In genomic region chr6:125807293-125807692, GRCh38 we compare ENCODE assay signal across 15 cellular contexts. TPM values are rescaled to one million over a fixed set of nuclear protein-coding genes. Genes with fewer than 3 reads are reported as not detected.
A peak's percentile ranks its signal among the peaks of the same experiment; 100 is the strongest.
DNase-seq lines count a peak whose midpoint lies in the region; ATAC-seq and TF ChIP-seq lines count a peak whose summit lies in the region.
"Had no signal": no experiment of that assay in that cellular context is flagged by ENCODE, and none has a peak within 500 bp of the region (broad histone marks: within the 10 kb centered on the region; RNA-seq: fewer than 3 reads in every experiment).

No MANE protein-coding gene starts in this region.

- H3K27ac ChIP-seq in esophagus squamous epithelium: no peak overlapping the region
- H3K27ac ChIP-seq: cardiac muscle cell, SK-N-MC, skin epidermis had no signal

- no peak for DNase-seq in activated naive CD8-positive, alpha-beta T cell treated with anti-CD3 and anti-CD28 coated beads for 36 hours
- DNase-seq in NCI-H526 (lab: John Stamatoyannopoulos, UW) (no peak), esophagus squamous epithelium (lab: John Stamatoyannopoulos, UW) (no peak), type B pancreatic cell (ENCODE audit: extremely low spot score, unreplicated experiment) (no peak)
- DNase-seq: Caco-2, kidney, naive B cell, NCI-H524 had no signal

- WGBS in esophagus squamous epithelium, 2 donors: 80 to 82% methylated on average over 4 of the region's 4 CpGs

- H3K36me3 Mint-ChIP-seq in activated naive CD8-positive, alpha-beta T cell treated with anti-CD3 and anti-CD28 coated beads for 36 hours: peaks cover 31% of the 10 kb centered on the region
- H3K36me3 Mint-ChIP-seq in type B pancreatic cell: peaks cover 3% of the 10 kb centered on the region
- H3K36me3 Mint-ChIP-seq: naive B cell had no signal

- H3K9me3 Mint-ChIP-seq in activated naive CD8-positive, alpha-beta T cell treated with anti-CD3 and anti-CD28 coated beads for 36 hours: no peaks in the 10 kb centered on the region
- peaks cover 2% of the 10 kb centered on the region for H3K9me3 Mint-ChIP-seq in type B pancreatic cell
- H3K9me3 Mint-ChIP-seq: naive B cell had no signal

- H3K9me3 ChIP-seq in esophagus squamous epithelium: no peaks in the 10 kb centered on the region
- H3K9me3 ChIP-seq: Caco-2 had no signal

- H3K4me3 ChIP-seq in esophagus squamous epithelium: no peak overlapping the region
- H3K4me3 ChIP-seq: cardiac muscle cell, SK-N-MC, skin epidermis had no signal

- H3K27me3 ChIP-seq in esophagus squamous epithelium: no peaks in the 10 kb centered on the region
- H3K27me3 ChIP-seq: cardiac muscle cell had no signal

- ATAC-seq in GM18870 (IDR thresholded peaks at IDR 0.05; ENCODE audit: unreplicated experiment) (peak; percentile 37), GM21390 (IDR thresholded peaks at IDR 0.05; ENCODE audit: unreplicated experiment) (peak; percentile 31), HG03139 (IDR thresholded peaks at IDR 0.05; ENCODE audit: unreplicated experiment) (peak; percentile 31)

- H3K4me1 ChIP-seq in esophagus squamous epithelium: peaks cover 0 to 46% (median 14%) of the 10 kb centered on the region in 3 donors

- TF ChIP-seq POLR2A in esophagus squamous epithelium (IDR thresholded peaks at IDR 0.05): no peak

- peak overlapping the region; percentile 69 for H3K27ac Mint-ChIP-seq in activated naive CD8-positive, alpha-beta T cell treated with anti-CD3 and anti-CD28 coated beads for 36 hours
- H3K27ac Mint-ChIP-seq in type B pancreatic cell: no peak overlapping the region

- peak overlapping the region; percentile 26 for H3K4me3 Mint-ChIP-seq in activated naive CD8-positive, alpha-beta T cell treated with anti-CD3 and anti-CD28 coated beads for 36 hours
- no peak overlapping the region for H3K4me3 Mint-ChIP-seq in type B pancreatic cell
- H3K4me3 Mint-ChIP-seq: naive B cell had no signal

- TF ChIP-seq CTCF in esophagus squamous epithelium (IDR thresholded peaks at IDR 0.05) (no peak), type B pancreatic cell (conservative IDR thresholded peaks at IDR 0.05) (no peak)

- H3K27me3 Mint-ChIP-seq in activated naive CD8-positive, alpha-beta T cell treated with anti-CD3 and anti-CD28 coated beads for 36 hours: no peaks in the 10 kb centered on the region
- H3K27me3 Mint-ChIP-seq in type B pancreatic cell: no peaks in the 10 kb centered on the region

- intact Hi-C loops in esophagus squamous epithelium (cut with DNase I): no loop called here

- H3K36me3 ChIP-seq in esophagus squamous epithelium: peaks cover 0 to 2% (median 0%) of the 10 kb centered on the region in 3 donors
- H3K36me3 ChIP-seq: cardiac muscle cell had no signal

- H3K4me1 Mint-ChIP-seq in activated naive CD8-positive, alpha-beta T cell treated with anti-CD3 and anti-CD28 coated beads for 36 hours: peaks cover 65% of the 10 kb centered on the region
- H3K4me1 Mint-ChIP-seq in type B pancreatic cell (ENCODE audit: unreplicated experiment): peaks cover 23% of the 10 kb centered on the region

RNA-seq across cellular contexts. Expression of gene NCOA7, which starts 16.5 kb away (rescaled TPM):
- total RNA-seq in activated naive CD8-positive, alpha-beta T cell treated with anti-CD3 and anti-CD28 coated beads for 36 hours: 10 to 100 TPM; 73.7 to 76.4 TPM
- 10 to 100 TPM; 30.9 to 85.1 (median 45.8) TPM for total RNA-seq in esophagus squamous epithelium
- total RNA-seq in type B pancreatic cell (ENCODE audit: low replicate concordance): 29.9 and 54.0 TPM in 2 replicates

RNA-seq across cellular contexts. Expression of gene HEY2, which starts 57.9 kb away (rescaled TPM):
- total RNA-seq in activated naive CD8-positive, alpha-beta T cell treated with anti-CD3 and anti-CD28 coated beads for 36 hours: not detected
- total RNA-seq in esophagus squamous epithelium (1 to 10 TPM in 2 of 4 donors, under 1 TPM in 1, not detected in 1; 0.61 to 2.8 (median 1.3) TPM), type B pancreatic cell (ENCODE audit: low replicate concordance) (10.0 and 11.3 TPM in 2 replicates)
- total RNA-seq: Caco-2, MCF 10A had no signal
